1 cellular context compared by ENCODE assay signal in genomic region chr15:98916826-98917225, GRCh38.
TF ChIP-seq lines count a peak whose summit lies in the region.

No MANE protein-coding gene starts in this region.

TF ChIP-seq in IMR-90, 13 proteins besides CTCF, POLR2A, EP300 and RAD21 (continued from another document):
- no peak for TF ChIP-seq USF2 (IDR thresholded peaks at IDR 0.05; ENCODE audit: low read depth, low read length)
- no peak for TF ChIP-seq ELK1 (IDR thresholded peaks at IDR 0.05; ENCODE audit: borderline replicate concordance, low read depth, low read length)
- no peak for TF ChIP-seq FOS (IDR thresholded peaks at IDR 0.05; ENCODE audit: low read depth, low read length)
- TF ChIP-seq SMC3 (IDR thresholded peaks at IDR 0.05; ENCODE audit: low read depth, low read length), result no peak
- TF ChIP-seq MAZ (IDR thresholded peaks at IDR 0.05; ENCODE audit: borderline replicate concordance, low read depth, low read length), result no peak
- no peak for TF ChIP-seq CEBPB (IDR thresholded peaks at IDR 0.05; ENCODE audit: low read depth, low read length)
- no peak for TF ChIP-seq MAFK (IDR thresholded peaks at IDR 0.05; ENCODE audit: low read depth, low read length)
